Comparison of ENCODE assay signal across 22 cellular contexts in genomic region chr7:3367271-3367670, GRCh38.
"Had no signal": no experiment of that assay in that cellular context is flagged by ENCODE, and none has a peak within 500 bp of the region (broad histone marks: within the 10 kb centered on the region; RNA-seq: fewer than 3 reads in every experiment).

No MANE protein-coding gene starts in this region.

- H3K4me3 Mint-ChIP-seq: activated CD8-positive, alpha-beta T cell treated with anti-CD3 and anti-CD28 coated beads for 36 hours; activated naive CD4-positive, alpha-beta T cell treated with anti-CD3 and anti-CD28 coated beads, Interleukin-2, amount 10 ng/mL, durations not matched to agents 7 days and 5 days; activated naive CD8-positive, alpha-beta T cell treated with anti-CD3 and anti-CD28 coated beads, Interleukin-2, amount 10 ng/mL, durations not matched to agents 7 days and 5 days; activated T-cell treated with anti-CD3 and anti-CD28 coated beads, Interleukin-2, amount 50 U/mL, for 72 hours; T-helper 1 cell treated with Interleukin-12 subunit alpha and Interleukin-12 subunit beta and Interleukin-4 antibody, amounts not matched to agents 30 μg/mL and 1 μg/mL, for 36 hours had no signal

- H3K27ac Mint-ChIP-seq: activated CD8-positive, alpha-beta T cell treated with anti-CD3 and anti-CD28 coated beads for 36 hours; activated naive CD4-positive, alpha-beta T cell treated with anti-CD3 and anti-CD28 coated beads, Interleukin-2, amount 10 ng/mL, durations not matched to agents 7 days and 5 days; activated naive CD8-positive, alpha-beta T cell treated with anti-CD3 and anti-CD28 coated beads, Interleukin-2, amount 10 ng/mL, durations not matched to agents 7 days and 5 days; activated T-cell treated with anti-CD3 and anti-CD28 coated beads, Interleukin-2, amount 50 U/mL, for 72 hours; activated T-helper 2 cell treated with anti-CD3 and anti-CD28 coated beads, Interferon-gamma antibody, Interleukin-2, Interleukin-4, amounts not matched to agents 10 μg/mL and 5 μg/mL and 100 μg/mL, durations not matched to agents 14 hours and 24 hours and 36 hours; T-helper 1 cell treated with Interleukin-12 subunit alpha and Interleukin-12 subunit beta and Interleukin-4 antibody, amounts not matched to agents 30 μg/mL and 1 μg/mL, for 36 hours had no signal

- H3K36me3 Mint-ChIP-seq: activated naive CD4-positive, alpha-beta T cell treated with anti-CD3 and anti-CD28 coated beads, Interleukin-2, amount 10 ng/mL, durations not matched to agents 7 days and 5 days; activated naive CD8-positive, alpha-beta T cell treated with anti-CD3 and anti-CD28 coated beads, Interleukin-2, amount 10 ng/mL, durations not matched to agents 7 days and 5 days had no signal

- H3K9me3 Mint-ChIP-seq: activated CD8-positive, alpha-beta T cell treated with anti-CD3 and anti-CD28 coated beads for 36 hours; activated naive CD4-positive, alpha-beta T cell treated with anti-CD3 and anti-CD28 coated beads, Interleukin-2, amount 10 ng/mL, durations not matched to agents 7 days and 5 days; activated naive CD8-positive, alpha-beta T cell treated with anti-CD3 and anti-CD28 coated beads, Interleukin-2, amount 10 ng/mL, durations not matched to agents 7 days and 5 days; activated T-cell treated with anti-CD3 and anti-CD28 coated beads, Interleukin-2, amount 50 U/mL, for 72 hours; activated T-helper 2 cell treated with anti-CD3 and anti-CD28 coated beads, Interferon-gamma antibody, Interleukin-2, Interleukin-4, amounts not matched to agents 10 μg/mL and 5 μg/mL and 100 μg/mL, durations not matched to agents 14 hours and 24 hours and 36 hours; T-helper 1 cell treated with Interleukin-12 subunit alpha and Interleukin-12 subunit beta and Interleukin-4 antibody, amounts not matched to agents 30 μg/mL and 1 μg/mL, for 36 hours had no signal

- H3K4me3 ChIP-seq: adrenal gland, cardiac muscle cell, MG63 had no signal

- DNase-seq: activated CD4-positive, alpha-beta T cell treated with anti-CD3 and anti-CD28 coated beads for 4 hours; activated CD8-positive, alpha-beta memory T cell treated with anti-CD3 and anti-CD28 coated beads, Interleukin-2, amount 50 U/mL, for 4 hours; activated CD8-positive, alpha-beta T cell treated with anti-CD3 and anti-CD28 coated beads for 36 hours; activated gamma-delta T cell treated with Interleukin-2 at 50 U/mL for 16 hours; activated naive CD4-positive, alpha-beta T cell treated with anti-CD3 and anti-CD28 coated beads, Interleukin-2, amount 10 ng/mL, durations not matched to agents 7 days and 5 days; activated naive CD8-positive, alpha-beta T cell treated with anti-CD3 and anti-CD28 coated beads, Interleukin-2, amount 10 ng/mL, durations not matched to agents 7 days and 5 days; activated T-cell treated with anti-CD3 and anti-CD28 coated beads, Interleukin-2, amount 50 U/mL, for 72 hours; adrenal gland; anterior cingulate cortex; brain microvascular endothelial cell; MG63; MV-4-11; NCI-H1092 treated with DMSO at 0.1 percent for 48 hours; NCI-H1417 treated with DMSO at 0.1 percent for 48 hours; NCI-H1694; NCI-H2081; NCI-H510A treated with DMSO at 0.1 percent for 48 hours; NCI-H69; SHP77 treated with DMSO at 0.1 percent for 48 hours had no signal
